1 cellular context compared by ENCODE assay signal in the genomic region with DNA sequence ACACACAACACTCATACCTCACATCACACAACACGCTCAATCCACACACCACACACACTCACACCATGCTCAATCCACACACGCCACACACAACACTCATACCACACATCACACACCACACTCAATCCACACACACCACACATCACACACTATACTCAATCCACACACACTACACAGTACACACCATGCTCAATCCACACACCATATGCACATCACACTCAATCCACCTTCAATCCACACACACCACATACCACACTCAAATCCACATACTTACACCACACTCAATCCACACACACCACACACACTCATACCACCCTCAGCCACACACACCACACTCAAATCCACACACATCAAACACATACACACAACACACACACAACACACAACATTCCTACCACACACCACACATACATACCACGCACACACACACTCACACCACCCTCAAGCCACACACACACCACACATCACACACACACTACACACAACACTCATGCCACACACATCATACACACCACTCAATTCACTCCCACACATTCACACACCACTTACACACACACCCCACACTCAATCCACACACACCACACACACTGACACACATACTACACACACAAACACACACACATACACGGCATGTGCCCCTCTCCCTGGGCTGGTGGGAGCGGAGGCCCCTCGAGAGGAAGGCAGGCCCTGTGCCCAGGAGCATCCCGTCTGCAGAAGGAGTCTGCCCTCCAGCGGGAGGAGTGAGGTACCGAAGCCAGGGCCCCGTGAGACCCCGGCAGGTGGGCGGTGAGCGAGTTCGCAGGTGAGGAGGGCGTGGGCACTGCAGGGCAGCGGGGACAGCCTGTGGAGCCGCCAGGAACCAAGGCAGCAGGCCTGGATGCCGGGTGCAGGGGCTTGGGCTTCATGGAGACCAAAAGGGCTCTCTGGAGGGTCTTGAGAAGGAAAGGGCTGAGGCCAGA.
TF ChIP-seq lines count a peak whose summit lies in the region.

No MANE protein-coding gene starts in this region.

TF ChIP-seq in GM12878, 131 proteins besides CTCF, POLR2A, EP300 and RAD21 (continued from another document):
- TF ChIP-seq, protein P1, sequence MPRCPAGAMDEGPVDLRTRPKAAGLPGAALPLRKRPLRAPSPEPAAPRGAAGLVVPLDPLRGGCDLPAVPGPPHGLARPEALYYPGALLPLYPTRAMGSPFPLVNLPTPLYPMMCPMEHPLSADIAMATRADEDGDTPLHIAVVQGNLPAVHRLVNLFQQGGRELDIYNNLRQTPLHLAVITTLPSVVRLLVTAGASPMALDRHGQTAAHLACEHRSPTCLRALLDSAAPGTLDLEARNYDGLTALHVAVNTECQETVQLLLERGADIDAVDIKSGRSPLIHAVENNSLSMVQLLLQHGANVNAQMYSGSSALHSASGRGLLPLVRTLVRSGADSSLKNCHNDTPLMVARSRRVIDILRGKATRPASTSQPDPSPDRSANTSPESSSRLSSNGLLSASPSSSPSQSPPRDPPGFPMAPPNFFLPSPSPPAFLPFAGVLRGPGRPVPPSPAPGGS (IDR thresholded peaks at IDR 0.05; ENCODE audit: borderline replicate concordance, insufficient read depth, low read depth, low read length, poor library complexity, severe bottlenecking) = peak; percentile 33
